Comparison of ENCODE assay signal across 8 cellular contexts in the genomic region with DNA sequence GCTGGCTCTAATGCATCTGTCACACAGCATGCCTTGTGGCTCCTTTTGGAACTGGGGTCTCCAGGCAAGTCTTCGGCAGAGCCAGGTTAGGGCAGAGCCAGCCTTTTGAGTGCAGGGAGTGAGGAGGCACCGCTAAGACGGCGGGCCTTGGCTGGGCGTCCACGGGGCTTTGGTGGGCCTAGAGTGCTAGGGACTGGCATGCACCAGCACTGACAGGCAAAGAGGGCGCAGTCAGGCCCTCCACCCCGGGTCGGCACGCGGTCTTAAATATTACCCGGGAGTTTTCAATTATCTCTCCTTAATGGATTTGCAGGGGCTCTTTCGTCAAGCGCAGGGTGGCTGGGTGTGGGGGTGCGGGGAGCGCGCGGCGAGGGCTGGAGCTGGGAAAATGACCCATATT.
"Had no signal": no experiment of that assay in that cellular context is flagged by ENCODE, and none has a peak within 500 bp of the region (broad histone marks: within the 10 kb centered on the region; RNA-seq: fewer than 3 reads in every experiment).

No MANE protein-coding gene starts in this region.

- FAIRE-seq: H1, H54 had no signal

- DNase-seq: GM23248, GOT3, H7, H9, HCEC 1CT, HFFc6 had no signal
